ENCODE assay signal across 8 cellular contexts in genomic region chr5:37900692-37901091, GRCh38.
DNase-seq lines count a peak whose midpoint lies in the region; ATAC-seq and TF ChIP-seq lines count a peak whose summit lies in the region.

No MANE protein-coding gene starts in this region.

- no peaks in the 10 kb centered on the region for H3K36me3 Mint-ChIP-seq in activated CD8-positive, alpha-beta T cell treated with anti-CD3 and anti-CD28 coated beads, Interleukin-2, amount 10 ng/mL, durations not matched to agents 7 days and 5 days (ENCODE audit: low read depth)

- H3K9me3 Mint-ChIP-seq in activated CD8-positive, alpha-beta T cell treated with anti-CD3 and anti-CD28 coated beads, Interleukin-2, amount 10 ng/mL, durations not matched to agents 7 days and 5 days (ENCODE audit: insufficient read depth), result no peaks in the 10 kb centered on the region

- DNase-seq in Ammon's horn (ENCODE audit: low spot score), result peak; percentile 61
- DNase-seq in HK-2 (ENCODE audit: unreplicated experiment), result peak; percentile 13
- peak; percentile 37 for DNase-seq in astrocyte of the spinal cord (ENCODE audit: low read depth, low spot score)
- peak; percentile 49 for DNase-seq in kidney tubule cell (ENCODE audit: low spot score)
- DNase-seq in OCI-M2 (lab: John Stamatoyannopoulos, UW; ENCODE audit: unreplicated experiment), result no peak
- DNase-seq in activated naive CD4-positive, alpha-beta T cell (lab: John Stamatoyannopoulos, UW), result no peak
- no peak for DNase-seq in SIG-M5 (lab: John Stamatoyannopoulos, UW)
- DNase-seq in activated CD8-positive, alpha-beta T cell treated with anti-CD3 and anti-CD28 coated beads, Interleukin-2, amount 10 ng/mL, durations not matched to agents 7 days and 5 days, result no peak

- no peak overlapping the region for H3K4me3 ChIP-seq in astrocyte of the spinal cord (ENCODE audit: low read depth, low read length)

- no peak overlapping the region for H3K4me3 Mint-ChIP-seq in activated CD8-positive, alpha-beta T cell treated with anti-CD3 and anti-CD28 coated beads, Interleukin-2, amount 10 ng/mL, durations not matched to agents 7 days and 5 days

- in situ Hi-C loops in astrocyte of the spinal cord (cut with HindIII; ENCODE audit: low sequenced_read_pairs), result no loop called here

- H3K4me1 Mint-ChIP-seq in activated CD8-positive, alpha-beta T cell treated with anti-CD3 and anti-CD28 coated beads, Interleukin-2, amount 10 ng/mL, durations not matched to agents 7 days and 5 days (ENCODE audit: low read depth), result no peaks in the 10 kb centered on the region

- POLR2A ChIA-PET in activated CD8-positive, alpha-beta T cell treated with anti-CD3 and anti-CD28 coated beads, Interleukin-2, amount 10 ng/mL, durations not matched to agents 7 days and 5 days (lab: Charles Lee), result no interaction called here

- CTCF ChIA-PET in activated CD8-positive, alpha-beta T cell treated with anti-CD3 and anti-CD28 coated beads, Interleukin-2, amount 10 ng/mL, durations not matched to agents 7 days and 5 days (lab: Charles Lee), result no interaction called here

- no peaks in the 10 kb centered on the region for H3K27me3 Mint-ChIP-seq in activated CD8-positive, alpha-beta T cell treated with anti-CD3 and anti-CD28 coated beads, Interleukin-2, amount 10 ng/mL, durations not matched to agents 7 days and 5 days (ENCODE audit: low read depth)

- TF ChIP-seq CTCF in astrocyte of the spinal cord (IDR thresholded peaks at IDR 0.05; ENCODE audit: low read depth, low read length), result peak; percentile 19

- ATAC-seq in activated CD8-positive, alpha-beta T cell treated with anti-CD3 and anti-CD28 coated beads, Interleukin-2, amount 10 ng/mL, durations not matched to agents 7 days and 5 days, result no peak

- no peak overlapping the region for H3K27ac Mint-ChIP-seq in activated CD8-positive, alpha-beta T cell treated with anti-CD3 and anti-CD28 coated beads, Interleukin-2, amount 10 ng/mL, durations not matched to agents 7 days and 5 days

Comparison
In these comparisons a context has a peak if more than half of its experiments do, and no peak if none do; other contexts are left out.
1. DNase-seq: peak in Ammon's horn (single experiment), HK-2 (single experiment), astrocyte of the spinal cord (single experiment) and kidney tubule cell (single experiment); none in OCI-M2 (single experiment), activated naive CD4-positive, alpha-beta T cell (0 of 4), SIG-M5 (single experiment) and activated CD8-positive, alpha-beta T cell treated with anti-CD3 and anti-CD28 coated beads, Interleukin-2, amount 10 ng/mL, durations not matched to agents 7 days and 5 days (single experiment).